6 cellular contexts compared by ENCODE assay signal in genomic region chr5:127333463-127333862, GRCh38. TPM values are rescaled to one million over a fixed set of nuclear protein-coding genes. Genes with fewer than 3 reads are reported as not detected.
"Had no signal": no experiment of that assay in that cellular context is flagged by ENCODE, and none has a peak within 500 bp of the region (broad histone marks: within the 10 kb centered on the region; RNA-seq: fewer than 3 reads in every experiment).

No MANE protein-coding gene starts in this region.

- ATAC-seq: K562 had no signal

- DNase-seq: GM23248, H9, HCEC 1CT, IMR-90 had no signal

- H3K27ac ChIP-seq: GM23248 had no signal

- H3K9ac ChIP-seq: GM23248 had no signal

- H3K9me3 Mint-ChIP-seq: H9 had no signal

- H3K4me3 Mint-ChIP-seq: H9 had no signal

- H3K4me3 ChIP-seq: GM23248, K562 had no signal

RNA-seq across cellular contexts. Expression of gene MEGF10, which starts 42.9 kb away (rescaled TPM):
- total RNA-seq: GM23248, HT-29, IMR-90 had no signal
- polyA plus RNA-seq: GM23248, IMR-90, K562 had no signal
